Comparison of ENCODE assay signal across 31 cellular contexts in the genomic region with DNA sequence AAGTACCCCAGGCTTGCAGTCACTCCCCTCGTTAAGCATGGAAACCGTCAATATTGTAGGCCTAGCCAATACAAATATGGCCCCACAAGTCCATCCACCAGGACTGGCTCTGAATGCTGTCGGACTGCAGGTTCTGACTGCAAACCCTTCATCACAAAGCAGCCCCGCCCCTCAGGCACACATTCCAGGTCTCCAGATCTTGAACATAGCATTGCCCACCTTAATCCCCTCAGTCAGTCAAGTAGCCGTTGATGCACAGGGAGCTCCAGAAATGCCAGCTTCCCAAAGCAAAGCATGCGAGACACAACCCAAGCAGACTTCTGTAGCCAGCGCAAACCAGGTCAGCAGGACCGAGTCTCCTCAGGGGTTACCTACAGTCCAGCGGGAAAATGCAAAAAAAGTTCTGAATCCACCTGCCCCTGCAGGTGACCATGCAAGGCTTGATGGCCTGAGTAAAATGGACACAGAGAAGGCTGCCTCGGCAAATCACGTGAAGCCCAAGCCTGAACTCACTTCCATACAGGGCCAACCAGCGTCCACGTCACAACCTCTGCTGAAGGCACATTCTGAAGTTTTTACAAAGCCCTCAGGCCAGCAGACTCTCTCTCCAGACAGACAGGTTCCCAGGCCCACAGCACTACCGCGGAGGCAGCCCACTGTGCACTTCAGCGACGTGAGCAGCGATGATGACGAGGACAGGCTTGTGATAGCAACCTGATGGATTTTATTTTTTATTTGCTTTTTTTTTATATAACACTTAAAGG.
A peak's percentile ranks its signal among the peaks of the same experiment; 100 is the strongest.
DNase-seq lines count a peak whose midpoint lies in the region; ATAC-seq, FAIRE-seq and TF ChIP-seq lines count a peak whose summit lies in the region.
"Had no signal": no experiment of that assay in that cellular context is flagged by ENCODE, and none has a peak within 500 bp of the region (broad histone marks: within the 10 kb centered on the region; RNA-seq: fewer than 3 reads in every experiment).

No MANE protein-coding gene starts in this region.

- H3K4me1 Mint-ChIP-seq in activated T-cell treated with anti-CD3 and anti-CD28 coated beads, Interleukin-2, amount 50 U/mL, for 24 hours (ENCODE audit: low read depth) = peaks cover 30% of the 10 kb centered on the region
- peaks cover 29% of the 10 kb centered on the region for H3K4me1 Mint-ChIP-seq in stimulated activated effector memory CD8-positive, alpha-beta T cell treated with anti-CD3 and anti-CD28 coated beads, Interleukin-12 subunit alpha, Interleukin-12 subunit beta, amount 100 ng/mL, for 72 hours

- no peaks in the 10 kb centered on the region for H3K9me2 ChIP-seq in Loucy (replicated peaks; ENCODE audit: low read depth, low read length)

- H3K36me3 Mint-ChIP-seq in activated T-cell treated with anti-CD3 and anti-CD28 coated beads, Interleukin-2, amount 50 U/mL, for 24 hours (ENCODE audit: low read depth) = peaks cover 53% of the 10 kb centered on the region
- peaks cover 52% of the 10 kb centered on the region for H3K36me3 Mint-ChIP-seq in stimulated activated effector memory CD8-positive, alpha-beta T cell treated with anti-CD3 and anti-CD28 coated beads, Interleukin-12 subunit alpha, Interleukin-12 subunit beta, amount 100 ng/mL, for 72 hours

- H3K27me3 ChIP-seq in Loucy (ENCODE audit: insufficient read depth, low read length, poor library complexity, severe bottlenecking) (no peaks in the 10 kb centered on the region), endothelial cell of umbilical vein (ENCODE audit: control insufficient read depth in 2 of 2, insufficient read depth in 2 of 2, low read length in 2 of 2) (no peaks in the 10 kb centered on the region), MG63 (no peaks in the 10 kb centered on the region)
- H3K27me3 ChIP-seq: cardiac muscle cell, left lung, stomach, uterus had no signal

- H3F3A ChIP-seq in Loucy (ENCODE audit: low read depth) = no peaks in the 10 kb centered on the region

- H4K20me1 ChIP-seq in Loucy (ENCODE audit: insufficient read depth, low read length, poor library complexity, severe bottlenecking) (peaks cover 6% of the 10 kb centered on the region), endothelial cell of umbilical vein (replicated peaks; ENCODE audit: control insufficient read depth, extremely low read depth, insufficient read depth, low read length) (no peaks in the 10 kb centered on the region)

- H3K9me1 ChIP-seq in endothelial cell of umbilical vein (replicated peaks; ENCODE audit: control insufficient read depth, extremely low read depth, insufficient read depth, low read length) = no peaks in the 10 kb centered on the region

- POLR2A ChIA-PET in endothelial cell of umbilical vein (lab: Charles Lee) = no interaction called here

- no peak overlapping the region for H2AFZ ChIP-seq in Loucy (ENCODE audit: low read length)
- no peak overlapping the region for H2AFZ ChIP-seq in endothelial cell of umbilical vein (ENCODE audit: low read depth, low read length)

- H3K27ac Mint-ChIP-seq in activated T-cell treated with anti-CD3 and anti-CD28 coated beads, Interleukin-2, amount 50 U/mL, for 24 hours = peak overlapping the region; percentile 46
- peak overlapping the region; percentile 66 for H3K27ac Mint-ChIP-seq in stimulated activated effector memory CD8-positive, alpha-beta T cell treated with anti-CD3 and anti-CD28 coated beads, Interleukin-12 subunit alpha, Interleukin-12 subunit beta, amount 100 ng/mL, for 72 hours

- H3K27me3 Mint-ChIP-seq in activated T-cell treated with anti-CD3 and anti-CD28 coated beads, Interleukin-2, amount 50 U/mL, for 24 hours = no peaks in the 10 kb centered on the region
- H3K27me3 Mint-ChIP-seq: activated naive CD4-positive, alpha-beta T cell treated with anti-CD3 and anti-CD28 coated beads, Interleukin-2, amount 50 U/mL, for 24 hours had no signal

- no peak overlapping the region for H3K4me3 Mint-ChIP-seq in activated T-cell treated with anti-CD3 and anti-CD28 coated beads, Interleukin-2, amount 50 U/mL, for 24 hours
- no peak overlapping the region for H3K4me3 Mint-ChIP-seq in stimulated activated effector memory CD8-positive, alpha-beta T cell treated with anti-CD3 and anti-CD28 coated beads, Interleukin-12 subunit alpha, Interleukin-12 subunit beta, amount 100 ng/mL, for 72 hours
- H3K4me3 Mint-ChIP-seq: H9 had no signal

- H3K4me3 ChIP-seq in Loucy (ENCODE audit: low read length, poor library complexity, severe bottlenecking) = no peak overlapping the region
- H3K4me3 ChIP-seq in endothelial cell of umbilical vein (replicated peaks in 1 of 3; ENCODE audit: insufficient read depth in 1 of 3, low read depth in 1 of 3, low read length in 3 of 3) = no peak overlapping the region
- no peak overlapping the region for H3K4me3 ChIP-seq in MG63
- H3K4me3 ChIP-seq: cardiac muscle cell, coronary artery, GM12878, left lung, smooth muscle cell, stomach, uterus had no signal

- no peak for TF ChIP-seq CTCF in Loucy (conservative IDR thresholded peaks at IDR 0.05; ENCODE audit: low read length)
- TF ChIP-seq CTCF in endothelial cell of umbilical vein (IDR thresholded peaks at IDR 0.05; ENCODE audit: extremely low read depth in 1 of 2, insufficient read depth in 1 of 2, low read depth in 1 of 2, low read length in 2 of 2) = no peak

- no peaks in the 10 kb centered on the region for H3K9me3 Mint-ChIP-seq in activated T-cell treated with anti-CD3 and anti-CD28 coated beads, Interleukin-2, amount 50 U/mL, for 24 hours
- H3K9me3 Mint-ChIP-seq in stimulated activated effector memory CD8-positive, alpha-beta T cell treated with anti-CD3 and anti-CD28 coated beads, Interleukin-12 subunit alpha, Interleukin-12 subunit beta, amount 100 ng/mL, for 72 hours = no peaks in the 10 kb centered on the region
- H3K9me3 Mint-ChIP-seq: activated naive CD4-positive, alpha-beta T cell treated with anti-CD3 and anti-CD28 coated beads, Interleukin-2, amount 50 U/mL, for 24 hours; CD8-positive, alpha-beta memory T cell; H9 had no signal

- peak overlapping the region; percentile 24 for H3K4me2 ChIP-seq in Loucy (ENCODE audit: low read depth, low read length, poor library complexity, severe bottlenecking)
- no peak overlapping the region for H3K4me2 ChIP-seq in endothelial cell of umbilical vein (ENCODE audit: insufficient read depth, low read length)
- H3K4me2 ChIP-seq: smooth muscle cell had no signal

- peaks cover 15% of the 10 kb centered on the region for H3K4me1 ChIP-seq in Loucy (ENCODE audit: insufficient read depth, low read length, poor library complexity, severe bottlenecking)
- no peaks in the 10 kb centered on the region for H3K4me1 ChIP-seq in endothelial cell of umbilical vein (ENCODE audit: control insufficient read depth, extremely low read depth, insufficient read depth, low read length)
- H3K4me1 ChIP-seq: left lung, stomach, uterus had no signal

- dilution Hi-C loops in endothelial cell of umbilical vein (cut with MboI; ENCODE audit: extremely low pct_ligation_motif_present, low sequenced_read_pairs) = no loop called here

- H3K36me3 ChIP-seq in Loucy (ENCODE audit: insufficient read depth, low read length) (peaks cover 21% of the 10 kb centered on the region; the same call in 1 of the 2 replicates), endothelial cell of umbilical vein (ENCODE audit: control insufficient read depth in 2 of 2, extremely low read depth in 1 of 2, insufficient read depth in 2 of 2, low read length in 2 of 2) (peaks cover 11 to 17% of the 10 kb centered on the region in 2 experiments), MG63 (peaks cover 10% of the 10 kb centered on the region; the same call in 1 of the 2 replicates)
- H3K36me3 ChIP-seq: uterus had no signal

- intact Hi-C loops in endothelial cell of umbilical vein (cut with micrococcal nuclease) = no loop called here

- CTCF ChIA-PET in endothelial cell of umbilical vein (lab: Charles Lee) = no interaction called here

- H3K79me2 ChIP-seq in Loucy (ENCODE audit: insufficient read depth, low read length) = no peaks in the 10 kb centered on the region
- no peaks in the 10 kb centered on the region for H3K79me2 ChIP-seq in endothelial cell of umbilical vein (ENCODE audit: control insufficient read depth, insufficient read depth, low read length)

- H3K9me3 ChIP-seq in Loucy (ENCODE audit: insufficient read depth, low read depth, low read length) = no peaks in the 10 kb centered on the region
- no peaks in the 10 kb centered on the region for H3K9me3 ChIP-seq in endothelial cell of umbilical vein (replicated peaks; ENCODE audit: control insufficient read depth, insufficient read depth, low read length)
- H3K9me3 ChIP-seq in MG63 = no peaks in the 10 kb centered on the region
- H3K9me3 ChIP-seq: left lung, stomach, uterus had no signal

- no peak for ATAC-seq in stimulated activated effector memory CD8-positive, alpha-beta T cell treated with anti-CD3 and anti-CD28 coated beads, Interleukin-12 subunit alpha, Interleukin-12 subunit beta, amount 100 ng/mL, for 72 hours
- ATAC-seq in HG02970 (IDR thresholded peaks at IDR 0.05; ENCODE audit: low FRiP score, unreplicated experiment) = no peak
- ATAC-seq: HepG2, left lung, Panc1, right cardiac atrium had no signal

- TSS peak; percentile 32 for BruUV-seq in endothelial cell of umbilical vein (replicated peaks; lab: Mats Ljungman, UMichigan)

- TF ChIP-seq POLR2A in endothelial cell of umbilical vein (IDR thresholded peaks at IDR 0.05; ENCODE audit: low read depth, low read length) = no peak

- no peak overlapping the region for H3K27ac ChIP-seq in endothelial cell of umbilical vein (ENCODE audit: insufficient read depth, low read depth, low read length)
- H3K27ac ChIP-seq: cardiac muscle cell, coronary artery, left lung, stomach, uterus had no signal

- H3K9ac ChIP-seq in Loucy (ENCODE audit: low read depth, low read length, poor library complexity, severe bottlenecking) (no peak overlapping the region), endothelial cell of umbilical vein (replicated peaks; ENCODE audit: extremely low read depth, insufficient read depth, low read length) (no peak overlapping the region)

- no peak for FAIRE-seq in endothelial cell of umbilical vein (lab: Jason Lieb, UNC)
- FAIRE-seq: GM12878, HepG2, islet of Langerhans had no signal

- no peak for DNase-seq in activated T-cell treated with anti-CD3 and anti-CD28 coated beads, Interleukin-2, amount 50 U/mL, for 24 hours
- no peak for DNase-seq in activated T-cell treated with anti-CD3 and anti-CD28 coated beads for 4 hours
- no peak for DNase-seq in endothelial cell of umbilical vein (ENCODE audit: low read depth, low spot score)
- DNase-seq in stimulated activated effector memory CD8-positive, alpha-beta T cell treated with anti-CD3 and anti-CD28 coated beads, Interleukin-12 subunit alpha, Interleukin-12 subunit beta, amount 100 ng/mL, for 72 hours (ENCODE audit: low spot score in 2 of 2) = no peak
- no peak for DNase-seq in RKO (ENCODE audit: low spot score)
- DNase-seq in MG63 = no peak
- DNase-seq: AML-193; aorta; DMS 273 treated with DMSO at 0.1 percent for 48 hours; effector memory CD4-positive, alpha-beta T cell; glutamatergic neuron; H9; mesenchymal stem cell; NCI-H1436 treated with DMSO at 0.1 percent for 48 hours; NCI-H345; NCI-H69; right cardiac atrium; stomach; uterus had no signal

TF ChIP-seq in endothelial cell of umbilical vein, 7 proteins besides CTCF, POLR2A, EP300 and RAD21:
- no peak for TF ChIP-seq GATA2 (IDR thresholded peaks at IDR 0.05; ENCODE audit: insufficient read depth, insufficient read length, low read depth, low read length)
